Comparison of ENCODE assay signal across 7 cellular contexts in genomic region chr2:136117391-136117841, GRCh38. TPM values are rescaled to one million over a fixed set of nuclear protein-coding genes. Genes with fewer than 3 reads are reported as not detected.
DNase-seq lines count a peak whose midpoint lies in the region; ATAC-seq and TF ChIP-seq lines count a peak whose summit lies in the region.

No MANE protein-coding gene starts in this region.

- H3K27me3 ChIP-seq in neural cell (ENCODE audit: insufficient read depth, low read depth, low read length): peaks cover 55% of the 10 kb centered on the region
- H3K27me3 ChIP-seq in vagina: no peaks in the 10 kb centered on the region

- ATAC-seq in GM18499 (IDR thresholded peaks at IDR 0.05; ENCODE audit: insufficient read depth, unreplicated experiment) (peak; percentile 2), HG02759 (IDR thresholded peaks at IDR 0.05; ENCODE audit: unreplicated experiment) (peak; percentile 26)

- H3K9me2 ChIP-seq in neural cell (ENCODE audit: insufficient read depth, low read length): no peaks in the 10 kb centered on the region

- no peaks in the 10 kb centered on the region for H4K20me1 ChIP-seq in neural cell (ENCODE audit: insufficient read depth)

- peaks cover 33% of the 10 kb centered on the region for H3K4me1 ChIP-seq in vagina

- DNase-seq in NCI-H2171 (lab: John Stamatoyannopoulos, UW): peak; percentile 53
- peak; percentile 64 for DNase-seq in activated T-cell treated with anti-CD3 and anti-CD28 coated beads, Interleukin-2, amount 50 U/mL, for 1 hour
- peak; percentile 25 for DNase-seq in fibroblast of mammary gland (ENCODE audit: low read depth)
- DNase-seq in vagina (ENCODE audit: extremely low spot score in 2 of 2): no peak

- H3K4me2 ChIP-seq in neural cell (ENCODE audit: low read length): peak overlapping the region; percentile 95

- no peaks in the 10 kb centered on the region for H3F3A ChIP-seq in neural cell (ENCODE audit: insufficient read depth, low read length, poor library complexity, severe bottlenecking)

- TF ChIP-seq CTCF in fibroblast of mammary gland (conservative IDR thresholded peaks at IDR 0.05; ENCODE audit: control insufficient read depth, insufficient read depth, low read depth, low read length): no peak
- TF ChIP-seq CTCF in neural cell (IDR thresholded peaks at IDR 0.05; ENCODE audit: poor library complexity, severe bottlenecking): peak; percentile 40
- TF ChIP-seq CTCF in vagina (IDR thresholded peaks at IDR 0.05): no peak

- H3K9ac ChIP-seq in neural cell (ENCODE audit: low read length): no peak overlapping the region

- H3K79me2 ChIP-seq in neural cell (replicated peaks; ENCODE audit: insufficient read depth, low read length): no peaks in the 10 kb centered on the region

- H3K9me3 ChIP-seq in neural cell (ENCODE audit: low read length): no peaks in the 10 kb centered on the region
- no peaks in the 10 kb centered on the region for H3K9me3 ChIP-seq in vagina

- peak; percentile 44 for TF ChIP-seq RAD21 in neural cell (conservative IDR thresholded peaks at IDR 0.05)

- no peak for TF ChIP-seq POLR2A in vagina (IDR thresholded peaks at IDR 0.05)

- H2AFZ ChIP-seq in neural cell (ENCODE audit: low read depth, low read length): no peak overlapping the region

- no peak overlapping the region for H3K27ac ChIP-seq in neural cell (ENCODE audit: low read length)
- peak overlapping the region; percentile 55 for H3K27ac ChIP-seq in vagina

- no peak overlapping the region for H3K4me3 ChIP-seq in fibroblast of mammary gland (ENCODE audit: control insufficient read depth, low read depth, low read length)
- H3K4me3 ChIP-seq in neural cell (ENCODE audit: low read length): peak overlapping the region; percentile 74
- H3K4me3 ChIP-seq in vagina: peak overlapping the region; percentile 41 to 47

- no peak for TF ChIP-seq EP300 in neural cell (conservative IDR thresholded peaks at IDR 0.05; ENCODE audit: poor library complexity, severe bottlenecking)

- intact Hi-C loops in vagina (cut with DNase I): no loop called here

- H3K36me3 ChIP-seq in neural cell (ENCODE audit: insufficient read depth, low read length) (no peaks in the 10 kb centered on the region), vagina (no peaks in the 10 kb centered on the region)

TF ChIP-seq in neural cell, 6 proteins besides CTCF, POLR2A, EP300 and RAD21:
- TF ChIP-seq SMC3 (conservative IDR thresholded peaks at IDR 0.05; ENCODE audit: poor library complexity): peak; percentile 24
- TF ChIP-seq EZH2 (IDR thresholded peaks at IDR 0.05; ENCODE audit: borderline replicate concordance, insufficient read depth, low read length, poor library complexity, severe bottlenecking): no peak
- TF ChIP-seq TAF1 (IDR thresholded peaks at IDR 0.05; ENCODE audit: low read depth): no peak
- TF ChIP-seq POLR2AphosphoS5 (IDR thresholded peaks at IDR 0.05): no peak
- TF ChIP-seq MXI1 (conservative IDR thresholded peaks at IDR 0.05; ENCODE audit: poor library complexity, severe bottlenecking): peak; percentile 68
- no peak for TF ChIP-seq REST (IDR thresholded peaks at IDR 0.05; ENCODE audit: borderline replicate concordance)

RNA-seq across cellular contexts. Expression of gene CXCR4, which starts 0.5 kb away (rescaled TPM):
- 0.50 and 1.6 TPM in 2 replicates for polyA plus RNA-seq in neural cell
- 0.97 and 1.0 TPM in 2 replicates for polyA minus RNA-seq in neural cell
- total RNA-seq in vagina: 39.5 TPM

Comparison
In these comparisons a context has a peak if more than half of its experiments do, and no peak if none do; other contexts are left out.
1. DNase-seq: peak in NCI-H2171 (single experiment), activated T-cell treated with anti-CD3 and anti-CD28 coated beads, Interleukin-2, amount 50 U/mL, for 1 hour (single experiment) and fibroblast of mammary gland (single experiment); none in vagina (0 of 2).